ENCODE assay signal across 1 cellular context in genomic region chr1:66929289-66929688, GRCh38.
TF ChIP-seq lines count a peak whose summit lies in the region.

No MANE protein-coding gene starts in this region.

TF ChIP-seq in H1, 55 proteins besides CTCF, POLR2A, EP300 and RAD21 (continued from another document):
- TF ChIP-seq MAFK (IDR thresholded peaks at IDR 0.05; ENCODE audit: low read depth, low read length) (no peak), CBX8 (IDR thresholded peaks at IDR 0.05; ENCODE audit: borderline replicate concordance, low read depth, low read length) (no peak)
